ENCODE assay signal across 1 cellular context in the genomic region with DNA sequence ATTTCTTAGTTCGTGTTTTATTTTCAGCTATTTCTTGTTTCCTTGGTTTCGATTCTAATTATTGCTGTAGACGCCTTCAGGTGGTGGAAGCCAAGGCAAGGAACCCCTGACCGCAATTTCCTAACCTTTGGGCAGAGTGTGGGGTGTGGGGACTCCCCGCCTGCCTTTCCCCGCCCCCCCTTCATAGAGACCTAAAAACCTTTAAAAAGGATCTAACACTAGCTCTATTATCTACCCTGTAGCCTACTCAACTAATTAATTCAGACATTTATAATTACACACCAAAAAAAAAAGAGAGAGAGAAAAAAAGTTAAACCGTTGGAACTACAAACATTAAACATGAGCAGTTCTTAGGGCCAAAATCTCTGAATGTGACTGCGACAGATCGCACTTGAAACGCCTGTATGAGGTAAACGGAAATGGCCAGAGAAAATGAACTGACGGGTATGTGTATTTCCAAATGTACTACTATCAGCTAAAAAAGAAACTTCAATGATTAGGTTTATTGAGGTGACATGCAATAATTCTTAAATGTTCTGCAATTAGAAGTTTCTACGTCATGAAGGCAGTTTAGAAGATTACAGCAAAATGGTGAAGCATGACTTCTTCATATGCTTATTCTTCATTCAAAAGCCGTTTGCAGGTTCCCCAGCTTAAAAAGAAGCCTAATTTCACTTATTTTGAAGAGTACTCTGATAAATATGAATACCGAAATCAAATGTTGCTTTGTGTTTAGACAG.
TF ChIP-seq lines count a peak whose summit lies in the region.

No MANE protein-coding gene starts in this region.

TF ChIP-seq in K562, 482 proteins besides CTCF, POLR2A, EP300 and RAD21 (continued from another document and continues in another):
- TF ChIP-seq, protein P1, sequence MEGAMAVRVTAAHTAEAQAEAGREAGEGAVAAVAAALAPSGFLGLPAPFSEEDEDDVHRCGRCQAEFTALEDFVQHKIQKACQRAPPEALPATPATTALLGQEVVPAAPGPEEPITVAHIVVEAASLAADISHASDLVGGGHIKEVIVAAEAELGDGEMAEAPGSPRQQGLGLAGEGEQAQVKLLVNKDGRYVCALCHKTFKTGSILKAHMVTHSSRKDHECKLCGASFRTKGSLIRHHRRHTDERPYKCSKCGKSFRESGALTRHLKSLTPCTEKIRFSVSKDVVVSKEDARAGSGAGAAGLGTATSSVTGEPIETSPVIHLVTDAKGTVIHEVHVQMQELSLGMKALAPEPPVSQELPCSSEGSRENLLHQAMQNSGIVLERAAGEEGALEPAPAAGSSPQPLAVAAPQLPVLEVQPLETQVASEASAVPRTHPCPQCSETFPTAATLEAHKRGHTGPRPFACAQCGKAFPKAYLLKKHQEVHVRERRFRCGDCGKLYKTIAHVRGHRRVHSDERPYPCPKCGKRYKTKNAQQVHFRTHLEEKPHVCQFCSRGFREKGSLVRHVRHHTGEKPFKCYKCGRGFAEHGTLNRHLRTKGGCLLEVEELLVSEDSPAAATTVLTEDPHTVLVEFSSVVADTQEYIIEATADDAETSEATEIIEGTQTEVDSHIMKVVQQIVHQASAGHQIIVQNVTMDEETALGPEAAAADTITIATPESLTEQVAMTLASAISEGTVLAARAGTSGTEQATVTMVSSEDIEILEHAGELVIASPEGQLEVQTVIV (CRISPR knock-in tag; IDR thresholded peaks at IDR 0.05; ENCODE audit: borderline replicate concordance) = no peak
- TF ChIP-seq SAFB2 (IDR thresholded peaks at IDR 0.05; ENCODE audit: borderline replicate concordance, low read depth, low read length, severe bottlenecking) = no peak
- TF ChIP-seq ZNF717 (CRISPR knock-in tag; IDR thresholded peaks at IDR 0.05) = no peak
- no peak for TF ChIP-seq RBM22 (IDR thresholded peaks at IDR 0.05; ENCODE audit: low read depth, low read length, poor library complexity, severe bottlenecking)
- no peak for TF ChIP-seq KDM4B (IDR thresholded peaks at IDR 0.05; ENCODE audit: borderline replicate concordance in 2 of 2, low read depth in 1 of 2)
- TF ChIP-seq HIVEP1 (CRISPR knock-in tag; IDR thresholded peaks at IDR 0.05) = no peak
- TF ChIP-seq MED1 (CRISPR knock-in tag; IDR thresholded peaks at IDR 0.05; ENCODE audit: borderline replicate concordance) = no peak
- no peak for TF ChIP-seq SIRT6 (IDR thresholded peaks at IDR 0.05; ENCODE audit: low read depth, low read length)
- TF ChIP-seq, protein P2, sequence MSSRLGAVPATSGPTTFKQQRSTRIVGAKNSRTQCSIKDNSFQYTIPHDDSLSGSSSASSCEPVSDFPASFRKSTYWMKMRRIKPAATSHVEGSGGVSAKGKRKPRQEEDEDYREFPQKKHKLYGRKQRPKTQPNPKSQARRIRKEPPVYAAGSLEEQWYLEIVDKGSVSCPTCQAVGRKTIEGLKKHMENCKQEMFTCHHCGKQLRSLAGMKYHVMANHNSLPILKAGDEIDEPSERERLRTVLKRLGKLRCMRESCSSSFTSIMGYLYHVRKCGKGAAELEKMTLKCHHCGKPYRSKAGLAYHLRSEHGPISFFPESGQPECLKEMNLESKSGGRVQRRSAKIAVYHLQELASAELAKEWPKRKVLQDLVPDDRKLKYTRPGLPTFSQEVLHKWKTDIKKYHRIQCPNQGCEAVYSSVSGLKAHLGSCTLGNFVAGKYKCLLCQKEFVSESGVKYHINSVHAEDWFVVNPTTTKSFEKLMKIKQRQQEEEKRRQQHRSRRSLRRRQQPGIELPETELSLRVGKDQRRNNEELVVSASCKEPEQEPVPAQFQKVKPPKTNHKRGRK (tag; IDR thresholded peaks at IDR 0.05) = no peak
- TF ChIP-seq MAZ (CRISPR knock-in tag; conservative IDR thresholded peaks at IDR 0.05 in 1 of 2, IDR thresholded peaks at IDR 0.05 in 1 of 2) = 0 out of 4 replicates have a peak, but pooled peaks of 1 of the 2 experiments have one; percentile 7
- TF ChIP-seq POU5F1 (IDR thresholded peaks at IDR 0.05; ENCODE audit: borderline replicate concordance, low read depth, low read length, partially characterized antibody) = no peak
- TF ChIP-seq MAFG (tag; conservative IDR thresholded peaks at IDR 0.05) = no peak
- TF ChIP-seq ZNF431 (CRISPR knock-in tag; IDR thresholded peaks at IDR 0.05) = peak; percentile 26; the same call in 1 of the 2 replicates
- TF ChIP-seq, protein P3, sequence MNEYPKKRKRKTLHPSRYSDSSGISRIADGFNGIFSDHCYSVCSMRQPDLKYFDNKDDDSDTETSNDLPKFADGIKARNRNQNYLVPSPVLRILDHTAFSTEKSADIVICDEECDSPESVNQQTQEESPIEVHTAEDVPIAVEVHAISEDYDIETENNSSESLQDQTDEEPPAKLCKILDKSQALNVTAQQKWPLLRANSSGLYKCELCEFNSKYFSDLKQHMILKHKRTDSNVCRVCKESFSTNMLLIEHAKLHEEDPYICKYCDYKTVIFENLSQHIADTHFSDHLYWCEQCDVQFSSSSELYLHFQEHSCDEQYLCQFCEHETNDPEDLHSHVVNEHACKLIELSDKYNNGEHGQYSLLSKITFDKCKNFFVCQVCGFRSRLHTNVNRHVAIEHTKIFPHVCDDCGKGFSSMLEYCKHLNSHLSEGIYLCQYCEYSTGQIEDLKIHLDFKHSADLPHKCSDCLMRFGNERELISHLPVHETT (CRISPR knock-in tag; conservative IDR thresholded peaks at IDR 0.05 in 1 of 2, IDR thresholded peaks at IDR 0.05 in 1 of 2) = no peak
- TF ChIP-seq NCOA1 (IDR thresholded peaks at IDR 0.05; ENCODE audit: low read depth) = peak; percentile 36; the same call in 1 of the 2 replicates
- TF ChIP-seq, protein P4, sequence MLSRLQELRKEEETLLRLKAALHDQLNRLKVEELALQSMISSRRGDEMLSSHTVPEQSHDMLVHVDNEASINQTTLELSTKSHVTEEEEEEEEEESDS (CRISPR knock-in tag; IDR thresholded peaks at IDR 0.05) = no peak
- no peak for TF ChIP-seq RBFOX2 (IDR thresholded peaks at IDR 0.05; ENCODE audit: low read depth, low read length)
- no peak for TF ChIP-seq ZNF12 (CRISPR knock-in tag; IDR thresholded peaks at IDR 0.05)
- no peak for TF ChIP-seq SRSF3 (IDR thresholded peaks at IDR 0.05; ENCODE audit: insufficient read depth, low read length)
- TF ChIP-seq ELF2 (CRISPR knock-in tag; IDR thresholded peaks at IDR 0.05) = no peak
- no peak for TF ChIP-seq ZNF408 (CRISPR knock-in tag; IDR thresholded peaks at IDR 0.05; ENCODE audit: low read depth)
- TF ChIP-seq HLTF (IDR thresholded peaks at IDR 0.05) = 0 out of 2 replicates have a peak, but pooled peaks have one; percentile 60
- no peak for TF ChIP-seq PHB (CRISPR knock-in tag; IDR thresholded peaks at IDR 0.05)
- no peak for TF ChIP-seq MBD2 (IDR thresholded peaks at IDR 0.05; ENCODE audit: borderline replicate concordance, low read depth)
- TF ChIP-seq, protein P5, sequence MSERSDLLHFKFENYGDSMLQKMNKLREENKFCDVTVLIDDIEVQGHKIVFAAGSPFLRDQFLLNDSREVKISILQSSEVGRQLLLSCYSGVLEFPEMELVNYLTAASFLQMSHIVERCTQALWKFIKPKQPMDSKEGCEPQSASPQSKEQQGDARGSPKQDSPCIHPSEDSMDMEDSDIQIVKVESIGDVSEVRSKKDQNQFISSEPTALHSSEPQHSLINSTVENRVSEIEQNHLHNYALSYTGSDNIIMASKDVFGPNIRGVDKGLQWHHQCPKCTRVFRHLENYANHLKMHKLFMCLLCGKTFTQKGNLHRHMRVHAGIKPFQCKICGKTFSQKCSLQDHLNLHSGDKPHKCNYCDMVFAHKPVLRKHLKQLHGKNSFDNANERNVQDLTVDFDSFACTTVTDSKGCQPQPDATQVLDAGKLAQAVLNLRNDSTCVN (CRISPR knock-in tag; IDR thresholded peaks at IDR 0.05) = no peak
- no peak for TF ChIP-seq ETV1 (tag; conservative IDR thresholded peaks at IDR 0.05; ENCODE audit: low read depth)
- no peak; the same call in 1 of the 2 replicates for TF ChIP-seq CREB1 (IDR thresholded peaks at IDR 0.05)
- no peak for TF ChIP-seq CREB1 (CRISPR knock-in tag; IDR thresholded peaks at IDR 0.05)
- TF ChIP-seq, protein P6, sequence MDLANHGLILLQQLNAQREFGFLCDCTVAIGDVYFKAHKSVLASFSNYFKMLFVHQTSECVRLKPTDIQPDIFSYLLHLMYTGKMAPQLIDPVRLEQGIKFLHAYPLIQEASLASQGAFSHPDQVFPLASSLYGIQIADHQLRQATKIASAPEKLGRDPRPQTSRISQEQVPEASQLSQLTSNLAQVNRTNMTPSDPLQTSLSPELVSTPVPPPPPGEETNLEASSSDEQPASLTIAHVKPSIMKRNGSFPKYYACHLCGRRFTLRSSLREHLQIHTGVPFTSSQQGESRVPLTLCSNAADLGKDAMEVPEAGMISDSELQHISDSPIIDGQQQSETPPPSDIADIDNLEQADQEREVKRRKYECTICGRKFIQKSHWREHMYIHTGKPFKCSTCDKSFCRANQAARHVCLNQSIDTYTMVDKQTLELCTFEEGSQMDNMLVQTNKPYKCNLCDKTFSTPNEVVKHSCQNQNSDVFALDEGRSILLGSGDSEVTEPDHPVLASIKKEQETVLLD (IDR thresholded peaks at IDR 0.05) = peak; percentile 36; the same call in 1 of the 2 replicates
- TF ChIP-seq TCF7L2 (IDR thresholded peaks at IDR 0.05; ENCODE audit: low read depth, low read length) = no peak
- no peak for TF ChIP-seq ETS2 (tag; IDR thresholded peaks at IDR 0.05; ENCODE audit: borderline replicate concordance, poor library complexity, severe bottlenecking)
- TF ChIP-seq CXXC5 (CRISPR knock-in tag; IDR thresholded peaks at IDR 0.05) = no peak
- TF ChIP-seq ZNF354B (CRISPR knock-in tag; IDR thresholded peaks at IDR 0.05) = no peak
- TF ChIP-seq ZNF239 (CRISPR knock-in tag; IDR thresholded peaks at IDR 0.05) = no peak
- no peak for TF ChIP-seq KLF6 (CRISPR knock-in tag; IDR thresholded peaks at IDR 0.05; ENCODE audit: borderline replicate concordance)
- no peak for TF ChIP-seq SREBF2 (CRISPR knock-in tag; IDR thresholded peaks at IDR 0.05)
- TF ChIP-seq ZNF444 (CRISPR knock-in tag; IDR thresholded peaks at IDR 0.05) = no peak
- TF ChIP-seq FOSL1 (tag; conservative IDR thresholded peaks at IDR 0.05) = no peak; the same call in none of the 2 replicates
- peak; percentile 17; the same call in 1 of the 2 replicates for TF ChIP-seq DPF2 (IDR thresholded peaks at IDR 0.05)
- TF ChIP-seq ZNF140 (CRISPR knock-in tag; IDR thresholded peaks at IDR 0.05) = no peak
- TF ChIP-seq RFX1 (IDR thresholded peaks at IDR 0.05) = no peak
- TF ChIP-seq ZKSCAN3 (CRISPR knock-in tag; IDR thresholded peaks at IDR 0.05) = no peak
- TF ChIP-seq PTBP1 (IDR thresholded peaks at IDR 0.05; ENCODE audit: low read depth, low read length) = no peak
- TF ChIP-seq, protein P7, sequence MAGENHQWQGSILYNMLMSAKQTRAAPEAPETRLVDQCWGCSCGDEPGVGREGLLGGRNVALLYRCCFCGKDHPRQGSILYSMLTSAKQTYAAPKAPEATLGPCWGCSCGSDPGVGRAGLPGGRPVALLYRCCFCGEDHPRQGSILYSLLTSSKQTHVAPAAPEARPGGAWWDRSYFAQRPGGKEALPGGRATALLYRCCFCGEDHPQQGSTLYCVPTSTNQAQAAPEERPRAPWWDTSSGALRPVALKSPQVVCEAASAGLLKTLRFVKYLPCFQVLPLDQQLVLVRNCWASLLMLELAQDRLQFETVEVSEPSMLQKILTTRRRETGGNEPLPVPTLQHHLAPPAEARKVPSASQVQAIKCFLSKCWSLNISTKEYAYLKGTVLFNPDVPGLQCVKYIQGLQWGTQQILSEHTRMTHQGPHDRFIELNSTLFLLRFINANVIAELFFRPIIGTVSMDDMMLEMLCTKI (IDR thresholded peaks at IDR 0.05; ENCODE audit: partially characterized antibody) = no peak
- TF ChIP-seq TAF9B (IDR thresholded peaks at IDR 0.05; ENCODE audit: partially characterized antibody) = no peak
- TF ChIP-seq ZNF707 (CRISPR knock-in tag; conservative IDR thresholded peaks at IDR 0.05) = no peak
- no peak for TF ChIP-seq NCOR1 (IDR thresholded peaks at IDR 0.05)
- no peak for TF ChIP-seq ZNF175 (CRISPR knock-in tag; IDR thresholded peaks at IDR 0.05; ENCODE audit: low read depth)
- no peak for TF ChIP-seq JUND (IDR thresholded peaks at IDR 0.05; ENCODE audit: borderline replicate concordance, low read depth, low read length)
- TF ChIP-seq JUND (tag; IDR thresholded peaks at IDR 0.05; ENCODE audit: borderline replicate concordance, low read depth, low read length) = no peak
- TF ChIP-seq ATF1 (CRISPR knock-in tag; IDR thresholded peaks at IDR 0.05) = no peak
- peak; percentile 27; the same call in 1 of the 2 replicates for TF ChIP-seq ATF1 (tag; IDR thresholded peaks at IDR 0.05)
- TF ChIP-seq SNRNP70 (optimal IDR thresholded peaks at IDR 0.05; ENCODE audit: low read depth, low read length) = no peak
